Comparison of ENCODE assay signal across 1 cellular context in the genomic region with DNA sequence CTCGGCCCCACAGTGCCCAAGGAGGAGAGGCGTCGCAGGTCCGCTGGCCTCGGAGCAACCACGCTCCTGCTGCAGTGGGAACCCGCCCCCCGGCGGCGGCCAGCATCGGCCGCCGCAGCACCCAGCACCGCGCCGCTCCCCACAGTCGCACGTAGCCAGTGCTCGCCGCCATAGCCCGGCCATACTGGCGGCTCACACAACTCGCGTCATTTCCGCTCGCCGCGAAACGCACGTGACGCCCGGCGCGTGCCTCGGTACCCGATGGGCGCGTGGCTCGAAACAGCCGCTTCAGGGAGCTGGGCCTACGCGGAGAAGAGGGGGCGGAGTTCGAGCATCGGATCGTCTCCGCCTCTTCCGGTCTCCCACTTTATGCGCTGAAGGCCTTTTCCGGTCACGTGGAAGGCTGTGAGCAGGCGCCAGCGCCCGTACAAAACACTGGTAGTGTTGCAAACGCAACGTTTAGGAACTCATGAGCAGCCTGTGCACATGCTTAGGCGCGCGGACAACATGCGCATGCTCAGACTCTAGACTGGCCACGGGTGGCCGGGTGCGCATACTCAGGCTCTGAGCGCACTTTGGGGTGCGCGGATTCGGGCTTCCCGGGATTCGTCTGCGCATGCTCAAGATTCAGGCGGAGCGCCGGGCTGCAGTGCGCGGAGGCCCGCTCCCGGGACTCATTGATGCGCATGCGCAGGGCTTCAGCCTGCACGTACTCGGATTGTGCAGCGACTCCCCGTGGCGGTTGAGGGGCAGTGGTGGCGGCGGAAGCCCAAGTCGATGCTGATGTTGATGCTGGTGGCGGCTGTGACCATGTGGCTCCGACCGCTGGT.
TF ChIP-seq lines count a peak whose summit lies in the region.

A gene with protein sequence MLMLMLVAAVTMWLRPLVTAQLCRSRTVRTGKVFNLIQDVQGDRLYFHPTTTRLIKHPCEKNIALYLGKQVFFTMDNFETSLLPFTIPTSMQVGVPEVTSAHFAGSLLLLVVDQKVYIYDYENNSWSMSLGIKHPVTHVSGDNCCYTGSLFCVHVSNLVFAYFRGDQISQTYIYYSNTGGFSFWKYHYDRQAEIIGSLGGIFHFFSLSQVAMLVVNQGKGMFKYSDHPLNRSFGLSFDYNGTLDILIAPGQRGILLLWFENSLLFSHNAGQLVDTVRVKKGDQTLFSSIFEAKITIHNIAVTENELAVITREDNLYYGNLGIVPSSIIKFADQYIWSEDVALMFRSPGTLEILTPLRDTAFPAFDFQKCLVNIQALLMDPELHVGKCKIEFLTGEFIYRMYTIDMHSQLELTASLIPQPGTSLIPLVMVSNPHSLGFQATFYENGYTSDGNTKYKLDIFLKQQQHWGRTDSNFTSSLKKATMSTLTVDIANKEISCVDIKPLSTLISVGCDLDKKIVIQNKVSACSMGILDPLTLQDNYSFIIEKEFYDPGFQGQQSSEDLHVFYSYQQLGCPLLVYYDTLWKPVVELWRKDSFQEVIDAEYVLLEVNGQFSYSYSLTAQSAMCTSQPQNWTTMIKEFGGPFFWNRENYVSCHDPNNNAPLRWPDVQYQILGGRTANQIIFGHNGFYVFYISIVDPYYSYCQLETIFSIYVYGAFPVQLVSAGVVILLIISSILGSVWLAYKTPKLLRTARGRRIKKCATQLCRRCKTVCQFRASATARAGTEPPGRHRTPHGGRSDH (plus strand): TSS at position 677 of the 830 bp plus-strand sequence. CDS start 101 bp downstream, at position 778.
A gene with protein sequence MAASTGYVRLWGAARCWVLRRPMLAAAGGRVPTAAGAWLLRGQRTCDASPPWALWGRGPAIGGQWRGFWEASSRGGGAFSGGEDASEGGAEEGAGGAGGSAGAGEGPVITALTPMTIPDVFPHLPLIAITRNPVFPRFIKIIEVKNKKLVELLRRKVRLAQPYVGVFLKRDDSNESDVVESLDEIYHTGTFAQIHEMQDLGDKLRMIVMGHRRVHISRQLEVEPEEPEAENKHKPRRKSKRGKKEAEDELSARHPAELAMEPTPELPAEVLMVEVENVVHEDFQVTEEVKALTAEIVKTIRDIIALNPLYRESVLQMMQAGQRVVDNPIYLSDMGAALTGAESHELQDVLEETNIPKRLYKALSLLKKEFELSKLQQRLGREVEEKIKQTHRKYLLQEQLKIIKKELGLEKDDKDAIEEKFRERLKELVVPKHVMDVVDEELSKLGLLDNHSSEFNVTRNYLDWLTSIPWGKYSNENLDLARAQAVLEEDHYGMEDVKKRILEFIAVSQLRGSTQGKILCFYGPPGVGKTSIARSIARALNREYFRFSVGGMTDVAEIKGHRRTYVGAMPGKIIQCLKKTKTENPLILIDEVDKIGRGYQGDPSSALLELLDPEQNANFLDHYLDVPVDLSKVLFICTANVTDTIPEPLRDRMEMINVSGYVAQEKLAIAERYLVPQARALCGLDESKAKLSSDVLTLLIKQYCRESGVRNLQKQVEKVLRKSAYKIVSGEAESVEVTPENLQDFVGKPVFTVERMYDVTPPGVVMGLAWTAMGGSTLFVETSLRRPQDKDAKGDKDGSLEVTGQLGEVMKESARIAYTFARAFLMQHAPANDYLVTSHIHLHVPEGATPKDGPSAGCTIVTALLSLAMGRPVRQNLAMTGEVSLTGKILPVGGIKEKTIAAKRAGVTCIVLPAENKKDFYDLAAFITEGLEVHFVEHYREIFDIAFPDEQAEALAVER (minus strand): TSS at position 186 of the 830 bp plus-strand sequence. CDS start 14 bp downstream, at position 172.

TF ChIP-seq in K562, 482 proteins besides CTCF, POLR2A, EP300 and RAD21 (continued from another document and continues in another):
- TF ChIP-seq SMC3 (conservative IDR thresholded peaks at IDR 0.05; ENCODE audit: insufficient read depth, low read depth, low read length) (peak; percentile 43), TAF7 (tag; IDR thresholded peaks at IDR 0.05) (0 out of 2 replicates have a peak, but pooled peaks have one; percentile 40), PHTF2 (CRISPR knock-in tag; IDR thresholded peaks at IDR 0.05) (no peak), RBFOX2 (IDR thresholded peaks at IDR 0.05; ENCODE audit: low read depth, low read length) (peak; percentile 99), TCF7 (IDR thresholded peaks at IDR 0.05; ENCODE audit: borderline replicate concordance) (no peak), ZNF165 (CRISPR knock-in tag; IDR thresholded peaks at IDR 0.05; ENCODE audit: borderline replicate concordance) (no peak), SRSF1 (IDR thresholded peaks at IDR 0.05; ENCODE audit: low read depth, low read length) (no peak), KAT7 (CRISPR knock-in tag; IDR thresholded peaks at IDR 0.05; ENCODE audit: borderline replicate concordance) (peak; percentile 99; the same call in 1 of the 2 replicates), TOE1 (IDR thresholded peaks at IDR 0.05; ENCODE audit: borderline replicate concordance) (peak; percentile 97), TOE1 (CRISPR knock-in tag; IDR thresholded peaks at IDR 0.05; ENCODE audit: borderline replicate concordance, low read depth) (no peak), SREBF1 (IDR thresholded peaks at IDR 0.05; ENCODE audit: borderline replicate concordance, low read depth, low read length) (0 out of 2 replicates have a peak, but pooled peaks have one; percentile 18), KDM5B (IDR thresholded peaks at IDR 0.05; ENCODE audit: insufficient replicate concordance, low read depth, low read length) (peak; percentile 65), ZFX (CRISPR knock-in tag; IDR thresholded peaks at IDR 0.05) (peak; percentile 88), FOXM1 (IDR thresholded peaks at IDR 0.05; ENCODE audit: low read depth) (no peak), FOXM1 (CRISPR knock-in tag; IDR thresholded peaks at IDR 0.05; ENCODE audit: low read depth) (0 out of 2 replicates have a peak, but pooled peaks have one; percentile 10), TEAD4 (IDR thresholded peaks at IDR 0.05; ENCODE audit: low read length) (no peak), TEAD4 (CRISPR knock-in tag; IDR thresholded peaks at IDR 0.05; ENCODE audit: borderline replicate concordance) (0 out of 2 replicates have a peak, but pooled peaks have one; percentile 57), POLR2B (IDR thresholded peaks at IDR 0.05; ENCODE audit: low read depth, partially characterized antibody) (peak; percentile 92), MYC (IDR thresholded peaks at IDR 0.05; ENCODE audit: low read depth, low read length) (peak; percentile 100), MYC (CRISPR knock-in tag; IDR thresholded peaks at IDR 0.05; ENCODE audit: borderline replicate concordance, low read depth) (peak; percentile 93), JUN (IDR thresholded peaks at IDR 0.05; ENCODE audit: borderline replicate concordance, low read depth, low read length) (peak; percentile 91), JUN (CRISPR knock-in tag; IDR thresholded peaks at IDR 0.05; ENCODE audit: borderline replicate concordance) (peak; percentile 77), BHLHE40 (IDR thresholded peaks at IDR 0.05; ENCODE audit: low read length) (peak; percentile 100), ATF1 (CRISPR knock-in tag; IDR thresholded peaks at IDR 0.05) (peak; percentile 83), ATF1 (tag; IDR thresholded peaks at IDR 0.05) (peak; percentile 98), POU5F1 (IDR thresholded peaks at IDR 0.05; ENCODE audit: borderline replicate concordance, low read depth, low read length, partially characterized antibody) (peak; percentile 72)
- TF ChIP-seq, protein P1, sequence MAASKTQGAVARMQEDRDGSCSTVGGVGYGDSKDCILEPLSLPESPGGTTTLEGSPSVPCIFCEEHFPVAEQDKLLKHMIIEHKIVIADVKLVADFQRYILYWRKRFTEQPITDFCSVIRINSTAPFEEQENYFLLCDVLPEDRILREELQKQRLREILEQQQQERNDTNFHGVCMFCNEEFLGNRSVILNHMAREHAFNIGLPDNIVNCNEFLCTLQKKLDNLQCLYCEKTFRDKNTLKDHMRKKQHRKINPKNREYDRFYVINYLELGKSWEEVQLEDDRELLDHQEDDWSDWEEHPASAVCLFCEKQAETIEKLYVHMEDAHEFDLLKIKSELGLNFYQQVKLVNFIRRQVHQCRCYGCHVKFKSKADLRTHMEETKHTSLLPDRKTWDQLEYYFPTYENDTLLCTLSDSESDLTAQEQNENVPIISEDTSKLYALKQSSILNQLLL (CRISPR knock-in tag; IDR thresholded peaks at IDR 0.05; ENCODE audit: borderline replicate concordance), result no peak
- TF ChIP-seq, protein P2, sequence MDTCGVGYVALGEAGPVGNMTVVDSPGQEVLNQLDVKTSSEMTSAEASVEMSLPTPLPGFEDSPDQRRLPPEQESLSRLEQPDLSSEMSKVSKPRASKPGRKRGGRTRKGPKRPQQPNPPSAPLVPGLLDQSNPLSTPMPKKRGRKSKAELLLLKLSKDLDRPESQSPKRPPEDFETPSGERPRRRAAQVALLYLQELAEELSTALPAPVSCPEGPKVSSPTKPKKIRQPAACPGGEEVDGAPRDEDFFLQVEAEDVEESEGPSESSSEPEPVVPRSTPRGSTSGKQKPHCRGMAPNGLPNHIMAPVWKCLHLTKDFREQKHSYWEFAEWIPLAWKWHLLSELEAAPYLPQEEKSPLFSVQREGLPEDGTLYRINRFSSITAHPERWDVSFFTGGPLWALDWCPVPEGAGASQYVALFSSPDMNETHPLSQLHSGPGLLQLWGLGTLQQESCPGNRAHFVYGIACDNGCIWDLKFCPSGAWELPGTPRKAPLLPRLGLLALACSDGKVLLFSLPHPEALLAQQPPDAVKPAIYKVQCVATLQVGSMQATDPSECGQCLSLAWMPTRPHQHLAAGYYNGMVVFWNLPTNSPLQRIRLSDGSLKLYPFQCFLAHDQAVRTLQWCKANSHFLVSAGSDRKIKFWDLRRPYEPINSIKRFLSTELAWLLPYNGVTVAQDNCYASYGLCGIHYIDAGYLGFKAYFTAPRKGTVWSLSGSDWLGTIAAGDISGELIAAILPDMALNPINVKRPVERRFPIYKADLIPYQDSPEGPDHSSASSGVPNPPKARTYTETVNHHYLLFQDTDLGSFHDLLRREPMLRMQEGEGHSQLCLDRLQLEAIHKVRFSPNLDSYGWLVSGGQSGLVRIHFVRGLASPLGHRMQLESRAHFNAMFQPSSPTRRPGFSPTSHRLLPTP (IDR thresholded peaks at IDR 0.05; ENCODE audit: borderline replicate concordance, extremely low read depth, insufficient read length), result peak; percentile 77
- TF ChIP-seq, protein P3, sequence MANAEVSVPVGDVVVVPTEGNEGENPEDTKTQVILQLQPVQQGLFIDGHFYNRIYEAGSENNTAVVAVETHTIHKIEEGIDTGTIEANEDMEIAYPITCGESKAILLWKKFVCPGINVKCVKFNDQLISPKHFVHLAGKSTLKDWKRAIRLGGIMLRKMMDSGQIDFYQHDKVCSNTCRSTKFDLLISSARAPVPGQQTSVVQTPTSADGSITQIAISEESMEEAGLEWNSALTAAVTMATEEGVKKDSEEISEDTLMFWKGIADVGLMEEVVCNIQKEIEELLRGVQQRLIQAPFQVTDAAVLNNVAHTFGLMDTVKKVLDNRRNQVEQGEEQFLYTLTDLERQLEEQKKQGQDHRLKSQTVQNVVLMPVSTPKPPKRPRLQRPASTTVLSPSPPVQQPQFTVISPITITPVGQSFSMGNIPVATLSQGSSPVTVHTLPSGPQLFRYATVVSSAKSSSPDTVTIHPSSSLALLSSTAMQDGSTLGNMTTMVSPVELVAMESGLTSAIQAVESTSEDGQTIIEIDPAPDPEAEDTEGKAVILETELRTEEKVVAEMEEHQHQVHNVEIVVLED (CRISPR knock-in tag; IDR thresholded peaks at IDR 0.05), result peak; percentile 75
- TF ChIP-seq, protein P4, sequence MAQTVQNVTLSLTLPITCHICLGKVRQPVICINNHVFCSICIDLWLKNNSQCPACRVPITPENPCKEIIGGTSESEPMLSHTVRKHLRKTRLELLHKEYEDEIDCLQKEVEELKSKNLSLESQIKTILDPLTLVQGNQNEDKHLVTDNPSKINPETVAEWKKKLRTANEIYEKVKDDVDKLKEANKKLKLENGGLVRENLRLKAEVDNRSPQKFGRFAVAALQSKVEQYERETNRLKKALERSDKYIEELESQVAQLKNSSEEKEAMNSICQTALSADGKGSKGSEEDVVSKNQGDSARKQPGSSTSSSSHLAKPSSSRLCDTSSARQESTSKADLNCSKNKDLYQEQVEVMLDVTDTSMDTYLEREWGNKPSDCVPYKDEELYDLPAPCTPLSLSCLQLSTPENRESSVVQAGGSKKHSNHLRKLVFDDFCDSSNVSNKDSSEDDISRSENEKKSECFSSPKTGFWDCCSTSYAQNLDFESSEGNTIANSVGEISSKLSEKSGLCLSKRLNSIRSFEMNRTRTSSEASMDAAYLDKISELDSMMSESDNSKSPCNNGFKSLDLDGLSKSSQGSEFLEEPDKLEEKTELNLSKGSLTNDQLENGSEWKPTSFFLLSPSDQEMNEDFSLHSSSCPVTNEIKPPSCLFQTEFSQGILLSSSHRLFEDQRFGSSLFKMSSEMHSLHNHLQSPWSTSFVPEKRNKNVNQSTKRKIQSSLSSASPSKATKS (CRISPR knock-in tag; IDR thresholded peaks at IDR 0.05), result no peak
- TF ChIP-seq, protein P5, sequence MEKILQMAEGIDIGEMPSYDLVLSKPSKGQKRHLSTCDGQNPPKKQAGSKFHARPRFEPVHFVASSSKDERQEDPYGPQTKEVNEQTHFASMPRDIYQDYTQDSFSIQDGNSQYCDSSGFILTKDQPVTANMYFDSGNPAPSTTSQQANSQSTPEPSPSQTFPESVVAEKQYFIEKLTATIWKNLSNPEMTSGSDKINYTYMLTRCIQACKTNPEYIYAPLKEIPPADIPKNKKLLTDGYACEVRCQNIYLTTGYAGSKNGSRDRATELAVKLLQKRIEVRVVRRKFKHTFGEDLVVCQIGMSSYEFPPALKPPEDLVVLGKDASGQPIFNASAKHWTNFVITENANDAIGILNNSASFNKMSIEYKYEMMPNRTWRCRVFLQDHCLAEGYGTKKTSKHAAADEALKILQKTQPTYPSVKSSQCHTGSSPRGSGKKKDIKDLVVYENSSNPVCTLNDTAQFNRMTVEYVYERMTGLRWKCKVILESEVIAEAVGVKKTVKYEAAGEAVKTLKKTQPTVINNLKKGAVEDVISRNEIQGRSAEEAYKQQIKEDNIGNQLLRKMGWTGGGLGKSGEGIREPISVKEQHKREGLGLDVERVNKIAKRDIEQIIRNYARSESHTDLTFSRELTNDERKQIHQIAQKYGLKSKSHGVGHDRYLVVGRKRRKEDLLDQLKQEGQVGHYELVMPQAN (IDR thresholded peaks at IDR 0.05; ENCODE audit: borderline replicate concordance), result peak; percentile 99
